In the genomic region with DNA sequence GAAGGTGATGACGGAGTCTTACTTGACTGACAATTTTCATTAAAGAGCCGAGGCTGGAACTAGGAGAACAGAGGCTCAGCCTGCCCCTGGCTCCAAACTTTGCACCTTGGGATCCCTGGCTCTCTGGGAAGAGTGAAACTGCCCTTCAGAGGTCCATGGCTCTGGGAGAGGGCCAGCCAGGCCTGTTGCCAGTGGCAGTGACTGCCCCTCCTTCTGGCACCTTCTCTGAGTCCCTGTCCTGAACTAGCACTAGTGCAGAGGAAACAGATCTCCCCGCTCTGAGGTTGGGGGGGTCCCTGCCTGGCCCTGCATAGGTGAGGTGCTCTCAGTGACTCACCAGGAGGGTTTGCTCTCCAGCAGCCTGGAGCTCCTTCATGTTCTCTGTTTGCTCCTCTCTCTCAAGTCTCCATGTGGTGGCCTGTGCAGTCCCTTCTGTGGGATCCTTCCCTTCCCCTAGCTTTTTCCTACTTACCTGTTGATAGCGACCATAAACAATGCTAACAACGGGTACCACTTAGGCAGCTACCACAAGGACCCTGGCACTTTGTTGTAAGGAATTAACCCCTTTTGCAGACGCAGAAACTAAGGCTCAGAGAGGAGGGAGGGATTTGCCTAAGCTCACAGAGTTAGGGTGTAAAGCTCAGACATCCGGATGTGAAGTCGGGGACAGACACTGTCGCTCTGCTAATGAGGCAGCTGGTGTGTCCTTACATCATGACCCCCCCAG, we compare ENCODE assay signal across 11 cellular contexts.
A peak's percentile ranks its signal among the peaks of the same experiment; 100 is the strongest.
DNase-seq lines count a peak whose midpoint lies in the region; ATAC-seq lines count a peak whose summit lies in the region.
"Had no signal": no experiment of that assay in that cellular context is flagged by ENCODE, and none has a peak within 500 bp of the region (broad histone marks: within the 10 kb centered on the region; RNA-seq: fewer than 3 reads in every experiment).

No MANE protein-coding gene starts in this region.

- peaks cover 2% of the 10 kb centered on the region for H3K4me1 ChIP-seq in iPS-15b (ENCODE audit: control insufficient read depth, insufficient read depth, low read length)

- no peak for ATAC-seq in GM21360 (IDR thresholded peaks at IDR 0.05; ENCODE audit: unreplicated experiment)

- peak; percentile 12 for DNase-seq in activated CD4-positive, CD25-positive, alpha-beta regulatory T cell treated with anti-CD3 and anti-CD28 coated beads, Interleukin-2, amount 50 U/mL, for 72 hours
- no peak for DNase-seq in activated CD4-positive, CD25-positive, alpha-beta regulatory T cell (lab: John Stamatoyannopoulos, UW)
- peak; percentile 4 for DNase-seq in activated naive CD4-positive, alpha-beta T cell treated with anti-CD3 and anti-CD28 coated beads, Interleukin-2, amount 50 U/mL, for 16 hours
- DNase-seq in posterior cingulate gyrus = peak in 6 of 10 donors; percentile 7 to 85 (median 36)
- no peak for DNase-seq in COLO829 (ENCODE audit: low spot score)
- no peak for DNase-seq in effector CD4-positive, alpha-beta T cell
- DNase-seq: MM.1S, NCI-H748 treated with DMSO at 0.1 percent for 48 hours, testis had no signal

- no peaks in the 10 kb centered on the region for H3K9me3 ChIP-seq in iPS-15b (ENCODE audit: control insufficient read depth, insufficient read depth, low read length)
- H3K9me3 ChIP-seq: testis had no signal

- intact Hi-C loops in posterior cingulate gyrus (cut with DNase I) = no loop called here

- H3K4me3 ChIP-seq in iPS-15b (ENCODE audit: low read depth, low read length) = peak overlapping the region; percentile 4
- H3K4me3 ChIP-seq: testis had no signal

- H3K36me3 ChIP-seq in iPS-15b (ENCODE audit: control insufficient read depth, insufficient read depth, low read length) = no peaks in the 10 kb centered on the region

- H3K9ac ChIP-seq in iPS-15b (ENCODE audit: low read depth, low read length) = no peak overlapping the region

- H3K27me3 ChIP-seq in iPS-15b (ENCODE audit: control insufficient read depth, insufficient read depth, low read length) = no peaks in the 10 kb centered on the region
- H3K27me3 ChIP-seq: testis had no signal

Comparison
In these comparisons a context has a peak if more than half of its experiments do, and no peak if none do; other contexts are left out.
1. DNase-seq: peak in activated CD4-positive, CD25-positive, alpha-beta regulatory T cell treated with anti-CD3 and anti-CD28 coated beads, Interleukin-2, amount 50 U/mL, for 72 hours (single experiment), activated naive CD4-positive, alpha-beta T cell treated with anti-CD3 and anti-CD28 coated beads, Interleukin-2, amount 50 U/mL, for 16 hours (single experiment) and posterior cingulate gyrus (6 of 10); none in activated CD4-positive, CD25-positive, alpha-beta regulatory T cell (0 of 4), COLO829 (single experiment) and effector CD4-positive, alpha-beta T cell (single experiment).